1 cellular context compared by ENCODE assay signal in the genomic region with DNA sequence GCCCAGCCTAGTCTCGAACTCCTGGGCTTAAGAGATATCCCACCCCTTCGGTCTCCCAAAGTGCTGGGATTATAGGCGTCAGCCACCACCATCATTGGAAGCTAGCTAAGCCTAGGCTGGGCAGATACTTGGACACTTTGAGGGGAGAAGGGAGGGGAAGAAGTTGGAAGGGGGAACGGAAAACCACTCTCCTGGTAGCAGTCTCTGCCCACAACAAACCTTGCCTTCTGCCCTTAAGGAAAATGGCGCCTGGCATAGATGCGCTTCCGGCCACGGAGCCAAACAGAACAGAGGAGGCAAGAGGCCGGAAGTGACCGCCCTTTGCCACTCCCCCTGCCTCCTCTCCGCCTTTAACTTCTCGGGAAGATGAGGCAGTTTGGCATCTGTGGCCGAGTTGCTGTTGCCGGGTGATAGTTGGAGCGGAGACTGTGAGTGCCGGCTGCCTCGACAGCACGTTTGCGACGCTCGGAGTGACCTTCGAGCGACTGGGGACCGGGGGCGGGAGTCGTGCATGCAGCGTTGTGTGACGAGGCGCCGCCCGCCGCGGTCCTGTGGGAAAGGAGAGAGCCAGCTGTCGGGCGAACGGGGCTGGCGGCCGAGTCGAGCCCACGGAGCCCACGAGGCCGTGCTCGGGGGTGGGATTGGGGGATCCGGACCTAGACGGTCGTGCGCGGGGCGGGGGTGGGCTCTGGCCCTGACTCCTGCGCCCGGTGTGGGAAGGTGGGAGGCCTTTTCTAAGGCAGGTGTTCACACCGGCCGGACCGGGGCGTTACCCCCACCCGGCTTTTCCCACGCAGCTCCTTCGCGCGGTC.
TF ChIP-seq lines count a peak whose summit lies in the region.

A gene (plus strand): TSS at position 327 of the 812 bp plus-strand sequence. CDS start 1,143 bp downstream, outside the sequence.

TF ChIP-seq in K562, 482 proteins besides CTCF, POLR2A, EP300 and RAD21 (continued from another document and continues in another):
- TF ChIP-seq, protein P1, sequence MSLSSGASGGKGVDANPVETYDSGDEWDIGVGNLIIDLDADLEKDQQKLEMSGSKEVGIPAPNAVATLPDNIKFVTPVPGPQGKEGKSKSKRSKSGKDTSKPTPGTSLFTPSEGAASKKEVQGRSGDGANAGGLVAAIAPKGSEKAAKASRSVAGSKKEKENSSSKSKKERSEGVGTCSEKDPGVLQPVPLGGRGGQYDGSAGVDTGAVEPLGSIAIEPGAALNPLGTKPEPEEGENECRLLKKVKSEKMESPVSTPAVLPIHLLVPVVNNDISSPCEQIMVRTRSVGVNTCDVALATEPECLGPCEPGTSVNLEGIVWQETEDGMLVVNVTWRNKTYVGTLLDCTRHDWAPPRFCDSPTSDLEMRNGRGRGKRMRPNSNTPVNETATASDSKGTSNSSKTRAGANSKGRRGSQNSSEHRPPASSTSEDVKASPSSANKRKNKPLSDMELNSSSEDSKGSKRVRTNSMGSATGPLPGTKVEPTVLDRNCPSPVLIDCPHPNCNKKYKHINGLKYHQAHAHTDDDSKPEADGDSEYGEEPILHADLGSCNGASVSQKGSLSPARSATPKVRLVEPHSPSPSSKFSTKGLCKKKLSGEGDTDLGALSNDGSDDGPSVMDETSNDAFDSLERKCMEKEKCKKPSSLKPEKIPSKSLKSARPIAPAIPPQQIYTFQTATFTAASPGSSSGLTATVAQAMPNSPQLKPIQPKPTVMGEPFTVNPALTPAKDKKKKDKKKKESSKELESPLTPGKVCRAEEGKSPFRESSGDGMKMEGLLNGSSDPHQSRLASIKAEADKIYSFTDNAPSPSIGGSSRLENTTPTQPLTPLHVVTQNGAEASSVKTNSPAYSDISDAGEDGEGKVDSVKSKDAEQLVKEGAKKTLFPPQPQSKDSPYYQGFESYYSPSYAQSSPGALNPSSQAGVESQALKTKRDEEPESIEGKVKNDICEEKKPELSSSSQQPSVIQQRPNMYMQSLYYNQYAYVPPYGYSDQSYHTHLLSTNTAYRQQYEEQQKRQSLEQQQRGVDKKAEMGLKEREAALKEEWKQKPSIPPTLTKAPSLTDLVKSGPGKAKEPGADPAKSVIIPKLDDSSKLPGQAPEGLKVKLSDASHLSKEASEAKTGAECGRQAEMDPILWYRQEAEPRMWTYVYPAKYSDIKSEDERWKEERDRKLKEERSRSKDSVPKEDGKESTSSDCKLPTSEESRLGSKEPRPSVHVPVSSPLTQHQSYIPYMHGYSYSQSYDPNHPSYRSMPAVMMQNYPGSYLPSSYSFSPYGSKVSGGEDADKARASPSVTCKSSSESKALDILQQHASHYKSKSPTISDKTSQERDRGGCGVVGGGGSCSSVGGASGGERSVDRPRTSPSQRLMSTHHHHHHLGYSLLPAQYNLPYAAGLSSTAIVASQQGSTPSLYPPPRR (CRISPR knock-in tag; IDR thresholded peaks at IDR 0.05; ENCODE audit: borderline replicate concordance): no peak
- TF ChIP-seq, protein P2, sequence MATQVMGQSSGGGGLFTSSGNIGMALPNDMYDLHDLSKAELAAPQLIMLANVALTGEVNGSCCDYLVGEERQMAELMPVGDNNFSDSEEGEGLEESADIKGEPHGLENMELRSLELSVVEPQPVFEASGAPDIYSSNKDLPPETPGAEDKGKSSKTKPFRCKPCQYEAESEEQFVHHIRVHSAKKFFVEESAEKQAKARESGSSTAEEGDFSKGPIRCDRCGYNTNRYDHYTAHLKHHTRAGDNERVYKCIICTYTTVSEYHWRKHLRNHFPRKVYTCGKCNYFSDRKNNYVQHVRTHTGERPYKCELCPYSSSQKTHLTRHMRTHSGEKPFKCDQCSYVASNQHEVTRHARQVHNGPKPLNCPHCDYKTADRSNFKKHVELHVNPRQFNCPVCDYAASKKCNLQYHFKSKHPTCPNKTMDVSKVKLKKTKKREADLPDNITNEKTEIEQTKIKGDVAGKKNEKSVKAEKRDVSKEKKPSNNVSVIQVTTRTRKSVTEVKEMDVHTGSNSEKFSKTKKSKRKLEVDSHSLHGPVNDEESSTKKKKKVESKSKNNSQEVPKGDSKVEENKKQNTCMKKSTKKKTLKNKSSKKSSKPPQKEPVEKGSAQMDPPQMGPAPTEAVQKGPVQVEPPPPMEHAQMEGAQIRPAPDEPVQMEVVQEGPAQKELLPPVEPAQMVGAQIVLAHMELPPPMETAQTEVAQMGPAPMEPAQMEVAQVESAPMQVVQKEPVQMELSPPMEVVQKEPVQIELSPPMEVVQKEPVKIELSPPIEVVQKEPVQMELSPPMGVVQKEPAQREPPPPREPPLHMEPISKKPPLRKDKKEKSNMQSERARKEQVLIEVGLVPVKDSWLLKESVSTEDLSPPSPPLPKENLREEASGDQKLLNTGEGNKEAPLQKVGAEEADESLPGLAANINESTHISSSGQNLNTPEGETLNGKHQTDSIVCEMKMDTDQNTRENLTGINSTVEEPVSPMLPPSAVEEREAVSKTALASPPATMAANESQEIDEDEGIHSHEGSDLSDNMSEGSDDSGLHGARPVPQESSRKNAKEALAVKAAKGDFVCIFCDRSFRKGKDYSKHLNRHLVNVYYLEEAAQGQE (CRISPR knock-in tag; IDR thresholded peaks at IDR 0.05; ENCODE audit: low read depth): peak; percentile 62; the same call in 1 of the 2 replicates
- no peak for TF ChIP-seq XRCC4 (IDR thresholded peaks at IDR 0.05; ENCODE audit: extremely low read depth, insufficient read depth, insufficient read length)
- TF ChIP-seq, protein P3, sequence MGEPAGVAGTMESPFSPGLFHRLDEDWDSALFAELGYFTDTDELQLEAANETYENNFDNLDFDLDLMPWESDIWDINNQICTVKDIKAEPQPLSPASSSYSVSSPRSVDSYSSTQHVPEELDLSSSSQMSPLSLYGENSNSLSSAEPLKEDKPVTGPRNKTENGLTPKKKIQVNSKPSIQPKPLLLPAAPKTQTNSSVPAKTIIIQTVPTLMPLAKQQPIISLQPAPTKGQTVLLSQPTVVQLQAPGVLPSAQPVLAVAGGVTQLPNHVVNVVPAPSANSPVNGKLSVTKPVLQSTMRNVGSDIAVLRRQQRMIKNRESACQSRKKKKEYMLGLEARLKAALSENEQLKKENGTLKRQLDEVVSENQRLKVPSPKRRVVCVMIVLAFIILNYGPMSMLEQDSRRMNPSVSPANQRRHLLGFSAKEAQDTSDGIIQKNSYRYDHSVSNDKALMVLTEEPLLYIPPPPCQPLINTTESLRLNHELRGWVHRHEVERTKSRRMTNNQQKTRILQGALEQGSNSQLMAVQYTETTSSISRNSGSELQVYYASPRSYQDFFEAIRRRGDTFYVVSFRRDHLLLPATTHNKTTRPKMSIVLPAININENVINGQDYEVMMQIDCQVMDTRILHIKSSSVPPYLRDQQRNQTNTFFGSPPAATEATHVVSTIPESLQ (CRISPR knock-in tag; IDR thresholded peaks at IDR 0.05): 0 out of 2 replicates have a peak, but pooled peaks have one; percentile 51
- no peak for TF ChIP-seq ZKSCAN8 (CRISPR knock-in tag; IDR thresholded peaks at IDR 0.05)
- TF ChIP-seq PHF8 (IDR thresholded peaks at IDR 0.05; ENCODE audit: borderline replicate concordance, low read length): peak; percentile 76; the same call in 1 of the 2 replicates
- TF ChIP-seq TCF7L2 (IDR thresholded peaks at IDR 0.05; ENCODE audit: low read depth, low read length): no peak
- no peak for TF ChIP-seq ILK (tag; IDR thresholded peaks at IDR 0.05; ENCODE audit: borderline replicate concordance, low read depth)
- TF ChIP-seq, protein P4, sequence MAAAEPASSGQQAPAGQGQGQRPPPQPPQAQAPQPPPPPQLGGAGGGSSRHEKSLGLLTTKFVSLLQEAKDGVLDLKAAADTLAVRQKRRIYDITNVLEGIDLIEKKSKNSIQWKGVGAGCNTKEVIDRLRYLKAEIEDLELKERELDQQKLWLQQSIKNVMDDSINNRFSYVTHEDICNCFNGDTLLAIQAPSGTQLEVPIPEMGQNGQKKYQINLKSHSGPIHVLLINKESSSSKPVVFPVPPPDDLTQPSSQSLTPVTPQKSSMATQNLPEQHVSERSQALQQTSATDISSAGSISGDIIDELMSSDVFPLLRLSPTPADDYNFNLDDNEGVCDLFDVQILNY (CRISPR knock-in tag; IDR thresholded peaks at IDR 0.05): no peak
- TF ChIP-seq JUN (IDR thresholded peaks at IDR 0.05; ENCODE audit: borderline replicate concordance, low read depth, low read length): 0 out of 2 replicates have a peak, but pooled peaks have one; percentile 35
- no peak for TF ChIP-seq JUN (CRISPR knock-in tag; IDR thresholded peaks at IDR 0.05; ENCODE audit: borderline replicate concordance)
- TF ChIP-seq ZNF324 (CRISPR knock-in tag; IDR thresholded peaks at IDR 0.05): no peak
- no peak for TF ChIP-seq BACH1 (tag; IDR thresholded peaks at IDR 0.05)
- no peak for TF ChIP-seq CBX5 (IDR thresholded peaks at IDR 0.05; ENCODE audit: borderline replicate concordance, low read depth)
- no peak for TF ChIP-seq SRSF1 (IDR thresholded peaks at IDR 0.05; ENCODE audit: low read depth, low read length)
- TF ChIP-seq, protein P5, sequence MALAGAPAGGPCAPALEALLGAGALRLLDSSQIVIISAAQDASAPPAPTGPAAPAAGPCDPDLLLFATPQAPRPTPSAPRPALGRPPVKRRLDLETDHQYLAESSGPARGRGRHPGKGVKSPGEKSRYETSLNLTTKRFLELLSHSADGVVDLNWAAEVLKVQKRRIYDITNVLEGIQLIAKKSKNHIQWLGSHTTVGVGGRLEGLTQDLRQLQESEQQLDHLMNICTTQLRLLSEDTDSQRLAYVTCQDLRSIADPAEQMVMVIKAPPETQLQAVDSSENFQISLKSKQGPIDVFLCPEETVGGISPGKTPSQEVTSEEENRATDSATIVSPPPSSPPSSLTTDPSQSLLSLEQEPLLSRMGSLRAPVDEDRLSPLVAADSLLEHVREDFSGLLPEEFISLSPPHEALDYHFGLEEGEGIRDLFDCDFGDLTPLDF (CRISPR knock-in tag; IDR thresholded peaks at IDR 0.05): no peak
- TF ChIP-seq RBM14 (IDR thresholded peaks at IDR 0.05; ENCODE audit: borderline replicate concordance, insufficient read depth, low read depth, low read length): no peak
- TF ChIP-seq, protein P6, sequence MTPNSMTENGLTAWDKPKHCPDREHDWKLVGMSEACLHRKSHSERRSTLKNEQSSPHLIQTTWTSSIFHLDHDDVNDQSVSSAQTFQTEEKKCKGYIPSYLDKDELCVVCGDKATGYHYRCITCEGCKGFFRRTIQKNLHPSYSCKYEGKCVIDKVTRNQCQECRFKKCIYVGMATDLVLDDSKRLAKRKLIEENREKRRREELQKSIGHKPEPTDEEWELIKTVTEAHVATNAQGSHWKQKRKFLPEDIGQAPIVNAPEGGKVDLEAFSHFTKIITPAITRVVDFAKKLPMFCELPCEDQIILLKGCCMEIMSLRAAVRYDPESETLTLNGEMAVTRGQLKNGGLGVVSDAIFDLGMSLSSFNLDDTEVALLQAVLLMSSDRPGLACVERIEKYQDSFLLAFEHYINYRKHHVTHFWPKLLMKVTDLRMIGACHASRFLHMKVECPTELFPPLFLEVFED (CRISPR knock-in tag; conservative IDR thresholded peaks at IDR 0.05): no peak
- TF ChIP-seq HMGN3 (IDR thresholded peaks at IDR 0.05; ENCODE audit: borderline replicate concordance, extremely low read depth, insufficient read length, low read depth, low read length): peak; percentile 52
- no peak for TF ChIP-seq ZZZ3 (IDR thresholded peaks at IDR 0.05)
- TF ChIP-seq, protein P7, sequence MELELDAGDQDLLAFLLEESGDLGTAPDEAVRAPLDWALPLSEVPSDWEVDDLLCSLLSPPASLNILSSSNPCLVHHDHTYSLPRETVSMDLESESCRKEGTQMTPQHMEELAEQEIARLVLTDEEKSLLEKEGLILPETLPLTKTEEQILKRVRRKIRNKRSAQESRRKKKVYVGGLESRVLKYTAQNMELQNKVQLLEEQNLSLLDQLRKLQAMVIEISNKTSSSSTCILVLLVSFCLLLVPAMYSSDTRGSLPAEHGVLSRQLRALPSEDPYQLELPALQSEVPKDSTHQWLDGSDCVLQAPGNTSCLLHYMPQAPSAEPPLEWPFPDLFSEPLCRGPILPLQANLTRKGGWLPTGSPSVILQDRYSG (tag; conservative IDR thresholded peaks at IDR 0.05; ENCODE audit: low read depth): no peak
- no peak for TF ChIP-seq NCOA2 (IDR thresholded peaks at IDR 0.05; ENCODE audit: partially characterized antibody in 2 of 2)
- TF ChIP-seq, protein P8, sequence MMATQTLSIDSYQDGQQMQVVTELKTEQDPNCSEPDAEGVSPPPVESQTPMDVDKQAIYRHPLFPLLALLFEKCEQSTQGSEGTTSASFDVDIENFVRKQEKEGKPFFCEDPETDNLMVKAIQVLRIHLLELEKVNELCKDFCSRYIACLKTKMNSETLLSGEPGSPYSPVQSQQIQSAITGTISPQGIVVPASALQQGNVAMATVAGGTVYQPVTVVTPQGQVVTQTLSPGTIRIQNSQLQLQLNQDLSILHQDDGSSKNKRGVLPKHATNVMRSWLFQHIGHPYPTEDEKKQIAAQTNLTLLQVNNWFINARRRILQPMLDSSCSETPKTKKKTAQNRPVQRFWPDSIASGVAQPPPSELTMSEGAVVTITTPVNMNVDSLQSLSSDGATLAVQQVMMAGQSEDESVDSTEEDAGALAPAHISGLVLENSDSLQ (IDR thresholded peaks at IDR 0.05): peak; percentile 50
- TF ChIP-seq ILF3 (IDR thresholded peaks at IDR 0.05; ENCODE audit: borderline replicate concordance): no peak
- TF ChIP-seq SP2 (IDR thresholded peaks at IDR 0.05; ENCODE audit: extremely low read depth, low read depth, low read length, poor library complexity, severe bottlenecking): no peak
- no peak for TF ChIP-seq STAT5A (IDR thresholded peaks at IDR 0.05; ENCODE audit: borderline replicate concordance, low read length)
- TF ChIP-seq GTF2E2 (tag; IDR thresholded peaks at IDR 0.05): no peak
- no peak for TF ChIP-seq CREBBP (IDR thresholded peaks at IDR 0.05; ENCODE audit: low read depth, low read length)
- TF ChIP-seq, protein P9, sequence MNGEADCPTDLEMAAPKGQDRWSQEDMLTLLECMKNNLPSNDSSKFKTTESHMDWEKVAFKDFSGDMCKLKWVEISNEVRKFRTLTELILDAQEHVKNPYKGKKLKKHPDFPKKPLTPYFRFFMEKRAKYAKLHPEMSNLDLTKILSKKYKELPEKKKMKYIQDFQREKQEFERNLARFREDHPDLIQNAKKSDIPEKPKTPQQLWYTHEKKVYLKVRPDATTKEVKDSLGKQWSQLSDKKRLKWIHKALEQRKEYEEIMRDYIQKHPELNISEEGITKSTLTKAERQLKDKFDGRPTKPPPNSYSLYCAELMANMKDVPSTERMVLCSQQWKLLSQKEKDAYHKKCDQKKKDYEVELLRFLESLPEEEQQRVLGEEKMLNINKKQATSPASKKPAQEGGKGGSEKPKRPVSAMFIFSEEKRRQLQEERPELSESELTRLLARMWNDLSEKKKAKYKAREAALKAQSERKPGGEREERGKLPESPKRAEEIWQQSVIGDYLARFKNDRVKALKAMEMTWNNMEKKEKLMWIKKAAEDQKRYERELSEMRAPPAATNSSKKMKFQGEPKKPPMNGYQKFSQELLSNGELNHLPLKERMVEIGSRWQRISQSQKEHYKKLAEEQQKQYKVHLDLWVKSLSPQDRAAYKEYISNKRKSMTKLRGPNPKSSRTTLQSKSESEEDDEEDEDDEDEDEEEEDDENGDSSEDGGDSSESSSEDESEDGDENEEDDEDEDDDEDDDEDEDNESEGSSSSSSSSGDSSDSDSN (IDR thresholded peaks at IDR 0.05; ENCODE audit: borderline replicate concordance in 1 of 2, low read depth in 2 of 2, low read length in 2 of 2): no peak
- peak; percentile 68; the same call in 1 of the 2 replicates for TF ChIP-seq ATF7 (IDR thresholded peaks at IDR 0.05)
- peak; percentile 55; the same call in 1 of the 2 replicates for TF ChIP-seq GTF2F1 (IDR thresholded peaks at IDR 0.05; ENCODE audit: low read depth, low read length)
- TF ChIP-seq ARID1B (IDR thresholded peaks at IDR 0.05): no peak
- no peak for TF ChIP-seq ZNF76 (CRISPR knock-in tag; IDR thresholded peaks at IDR 0.05; ENCODE audit: borderline replicate concordance)
- TF ChIP-seq ZNF79 (CRISPR knock-in tag; IDR thresholded peaks at IDR 0.05; ENCODE audit: low read depth): no peak
- peak; percentile 72 for TF ChIP-seq CXXC5 (CRISPR knock-in tag; IDR thresholded peaks at IDR 0.05)
